In genomic region chr4:116866116-116866515, GRCh38 we compare ENCODE assay signal across 14 cellular contexts.
"Had no signal": no experiment of that assay in that cellular context is flagged by ENCODE, and none has a peak within 500 bp of the region (broad histone marks: within the 10 kb centered on the region; RNA-seq: fewer than 3 reads in every experiment).

No MANE protein-coding gene starts in this region.

- H3K36me3 ChIP-seq: gastrocnemius medialis, heart left ventricle, spleen, suprapubic skin, upper lobe of left lung, WERI-Rb-1 had no signal

- H3K4me1 ChIP-seq: gastrocnemius medialis, heart left ventricle, spleen, suprapubic skin, upper lobe of left lung had no signal

- H3K27ac ChIP-seq: gastrocnemius medialis, heart left ventricle, spleen, suprapubic skin, upper lobe of left lung, WERI-Rb-1 had no signal

- H3K9me3 ChIP-seq: gastrocnemius medialis, heart left ventricle, spleen, suprapubic skin, upper lobe of left lung had no signal

- H3K27me3 ChIP-seq: gastrocnemius medialis, heart left ventricle, spleen, suprapubic skin, upper lobe of left lung had no signal

- DNase-seq: activated CD4-positive, alpha-beta T cell treated with anti-CD3 and anti-CD28 coated beads for 4 hours; activated CD8-positive, alpha-beta memory T cell treated with anti-CD3 and anti-CD28 coated beads, Interleukin-2, amount 50 U/mL, for 48 hours; activated CD8-positive, alpha-beta T cell treated with anti-CD3 and anti-CD28 coated beads for 36 hours; activated gamma-delta T cell treated with Interleukin-2 at 50 U/mL for 16 hours; activated naive CD8-positive, alpha-beta T cell treated with anti-CD3 and anti-CD28 coated beads for 36 hours; activated T-cell treated with anti-CD3 and anti-CD28 coated beads, Interleukin-2, amount 50 U/mL, for 72 hours; gastrocnemius medialis; heart left ventricle; spleen; T-helper 1 cell; T1000; upper lobe of left lung; WERI-Rb-1 had no signal

- H3K4me3 ChIP-seq: gastrocnemius medialis, heart left ventricle, spleen, suprapubic skin, upper lobe of left lung had no signal
